In the genomic region with DNA sequence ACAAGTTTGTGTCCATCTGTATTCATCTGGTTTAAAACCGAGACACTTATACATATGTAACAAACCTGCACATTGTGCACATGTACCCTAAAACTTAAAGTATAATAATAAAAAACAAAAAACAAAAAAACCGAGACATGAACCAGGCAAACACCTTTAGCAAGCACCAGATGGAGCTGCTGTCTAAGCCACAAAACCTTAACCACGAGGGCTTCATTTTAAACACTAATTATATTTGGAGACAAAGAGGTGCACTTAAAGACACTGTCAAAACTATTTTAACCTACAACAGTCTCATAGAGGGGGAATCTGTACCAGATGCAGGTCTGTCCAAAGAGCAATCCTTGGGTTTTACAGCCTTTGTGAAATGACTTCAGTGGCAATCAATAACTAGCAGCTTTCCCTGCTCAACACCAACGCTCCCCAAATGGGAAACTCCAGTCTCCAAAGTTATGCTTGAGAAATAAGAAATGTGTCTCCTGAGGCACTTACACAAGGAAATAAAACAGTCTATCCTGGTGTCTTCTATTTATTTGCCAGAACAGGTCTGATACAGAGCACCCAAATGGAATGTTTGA, we compare ENCODE assay signal across 8 cellular contexts.
DNase-seq lines count a peak whose midpoint lies in the region; ATAC-seq and TF ChIP-seq lines count a peak whose summit lies in the region.

No MANE protein-coding gene starts in this region.

- H3K27ac ChIP-seq in ACC112 (ENCODE audit: low read depth, low read length) (peak overlapping the region; percentile 54; the same call in 1 of the 2 replicates), SK-N-MC (peak overlapping the region; percentile 63)

- in situ Hi-C loops in GM13977 (cut with MboI; ENCODE audit: low pct_unique_long_range_greater_than_20kb, low sequenced_read_pairs, unreplicated experiment) = loop anchor here (5.0 kb wide), 1 partner anchor 311 kb away; no protein-coding TSS in a partner anchor

- peaks cover 20% of the 10 kb centered on the region for H3K4me1 ChIP-seq in ACC112 (ENCODE audit: control insufficient read depth, insufficient read depth, low read length, unreplicated experiment)

- DNase-seq in GM13977 (ENCODE audit: low spot score) (peak; percentile 15), SK-N-MC (ENCODE audit: low read depth, low spot score) (peak; percentile 35), fibroblast of mammary gland (ENCODE audit: low read depth) (peak; percentile 49), pons (ENCODE audit: low spot score) (peak; percentile 61)

- no peak overlapping the region for H3K9ac ChIP-seq in SK-N-MC (ENCODE audit: insufficient read length)

- H3K4me3 ChIP-seq in ACC112 (ENCODE audit: low read depth, low read length) (no peak overlapping the region), SK-N-MC (no peak overlapping the region), fibroblast of mammary gland (ENCODE audit: control insufficient read depth, low read depth, low read length) (no peak overlapping the region)

- H3K9me3 ChIP-seq in SK-N-MC (ENCODE audit: low read depth, low read length) = no peaks in the 10 kb centered on the region

- TF ChIP-seq CTCF in GM13977 (IDR thresholded peaks at IDR 0.05; ENCODE audit: extremely low read depth, insufficient read depth, missing control alignments) (peak; percentile 75), fibroblast of mammary gland (conservative IDR thresholded peaks at IDR 0.05; ENCODE audit: control insufficient read depth, insufficient read depth, low read depth, low read length) (peak; percentile 61)

- H3K36me3 ChIP-seq in ACC112 (ENCODE audit: insufficient read depth, low read length) (0 out of 2 replicates have a peak, but pooled peaks cover 5% of the 10 kb centered on the region), SK-N-MC (ENCODE audit: insufficient read depth, low read length) (no peaks in the 10 kb centered on the region)

- no peaks in the 10 kb centered on the region for H3K27me3 ChIP-seq in ACC112 (ENCODE audit: insufficient read depth, low read length)

- H3K79me2 ChIP-seq in ACC112 (ENCODE audit: control insufficient read depth, insufficient read depth, low read length, unreplicated experiment) = peaks cover 3% of the 10 kb centered on the region

- no peak overlapping the region for H2AFZ ChIP-seq in ACC112 (ENCODE audit: low read length, unreplicated experiment)

- no peak for ATAC-seq in HG02938 (IDR thresholded peaks at IDR 0.05; ENCODE audit: unreplicated experiment)
- no peak for ATAC-seq in HG03469 (IDR thresholded peaks at IDR 0.05; ENCODE audit: unreplicated experiment)
- no peak for ATAC-seq in GM19023 (IDR thresholded peaks at IDR 0.05; ENCODE audit: unreplicated experiment)
